In genomic region chr3:148992635-148993230, GRCh38 we compare ENCODE assay signal across 8 cellular contexts. TPM values are rescaled to one million over a fixed set of nuclear protein-coding genes. Genes with fewer than 3 reads are reported as not detected.
DNase-seq lines count a peak whose midpoint lies in the region; ATAC-seq and TF ChIP-seq lines count a peak whose summit lies in the region.

No MANE protein-coding gene starts in this region.

- no peak overlapping the region for H3K27ac Mint-ChIP-seq in WTC11
- peak overlapping the region; percentile 86 for H3K27ac Mint-ChIP-seq in stimulated activated memory B cell treated with anti-CD40 and anti-IgM and Interleukin-4, amounts not matched to agents 10 μg/mL and 1 μg/mL and 100 μg/mL, for 72 hours

- H3K27me3 Mint-ChIP-seq in WTC11 (ENCODE audit: low read depth): peaks cover 11% of the 10 kb centered on the region
- no peaks in the 10 kb centered on the region for H3K27me3 Mint-ChIP-seq in stimulated activated memory B cell treated with anti-CD40 and anti-IgM and Interleukin-4, amounts not matched to agents 10 μg/mL and 1 μg/mL and 100 μg/mL, for 72 hours

- peak overlapping the region; percentile 87 for H3K4me2 ChIP-seq in hepatocyte

- H3K4me3 ChIP-seq in hepatocyte: peak overlapping the region; percentile 91

- H3K36me3 Mint-ChIP-seq in WTC11: peaks cover 24% of the 10 kb centered on the region
- peaks cover 20% of the 10 kb centered on the region for H3K36me3 Mint-ChIP-seq in stimulated activated memory B cell treated with anti-CD40 and anti-IgM and Interleukin-4, amounts not matched to agents 10 μg/mL and 1 μg/mL and 100 μg/mL, for 72 hours

- peaks cover 28% of the 10 kb centered on the region for H3K79me2 ChIP-seq in hepatocyte

- peaks cover 48% of the 10 kb centered on the region for H3K4me1 Mint-ChIP-seq in WTC11
- peaks cover 17% of the 10 kb centered on the region for H3K4me1 Mint-ChIP-seq in stimulated activated memory B cell treated with anti-CD40 and anti-IgM and Interleukin-4, amounts not matched to agents 10 μg/mL and 1 μg/mL and 100 μg/mL, for 72 hours

- no peaks in the 10 kb centered on the region for H3K27me3 ChIP-seq in hepatocyte

- peak overlapping the region; percentile 100 for H2AFZ ChIP-seq in hepatocyte

- CTCF ChIA-PET in WTC11 (lab: Charles Lee): interaction anchor here (1.5 to 2.5 kb wide), 2 partner anchors 37 to 128 kb away, joined by 3 to 23 read pairs; no protein-coding TSS in a partner anchor

- no peaks in the 10 kb centered on the region for H3K36me3 ChIP-seq in hepatocyte (replicated peaks; ENCODE audit: insufficient read depth, low read depth)

- DNase-seq in NCI-H82 (lab: John Stamatoyannopoulos, UW) (peak; percentile 56), NCI-H82 treated with DMSO at 0.1 percent for 48 hours (lab: John Stamatoyannopoulos, UW; ENCODE audit: unreplicated experiment) (no peak), WTC11 (ENCODE audit: low spot score) (no peak), hepatocyte (ENCODE audit: low spot score) (peak; percentile 15), NCI-H187 (lab: John Stamatoyannopoulos, UW) (no peak), AG20443 (ENCODE audit: low spot score) (no peak)

- H3K27ac ChIP-seq in hepatocyte: peak overlapping the region; percentile 96

- WGBS in hepatocyte (ENCODE audit: low lambda C conversion rate, missing lambda C conversion rate): 87% methylated on average over 10 of the region's 10 CpGs

- peak overlapping the region; percentile 65 for H3K4me3 Mint-ChIP-seq in WTC11
- peak overlapping the region; percentile 83 for H3K4me3 Mint-ChIP-seq in stimulated activated memory B cell treated with anti-CD40 and anti-IgM and Interleukin-4, amounts not matched to agents 10 μg/mL and 1 μg/mL and 100 μg/mL, for 72 hours

- TF ChIP-seq CTCF in WTC11 (IDR thresholded peaks at IDR 0.05): no peak
- TF ChIP-seq CTCF in hepatocyte (IDR thresholded peaks at IDR 0.05; ENCODE audit: poor library complexity): no peak

- POLR2A ChIA-PET in WTC11 (lab: Charles Lee): no interaction called here

- ATAC-seq in WTC11 (no peak), HG03439 (IDR thresholded peaks at IDR 0.05; ENCODE audit: unreplicated experiment) (no peak)
- ATAC-seq in stimulated activated memory B cell treated with anti-CD40 and anti-IgM and Interleukin-4, amounts not matched to agents 10 μg/mL and 1 μg/mL and 100 μg/mL, for 72 hours: no peak

- H3K9me3 Mint-ChIP-seq in WTC11: no peaks in the 10 kb centered on the region
- H3K9me3 Mint-ChIP-seq in stimulated activated memory B cell treated with anti-CD40 and anti-IgM and Interleukin-4, amounts not matched to agents 10 μg/mL and 1 μg/mL and 100 μg/mL, for 72 hours: no peaks in the 10 kb centered on the region

- peaks cover 8% of the 10 kb centered on the region for H3K4me1 ChIP-seq in hepatocyte (ENCODE audit: insufficient read depth)

- no peaks in the 10 kb centered on the region for H4K20me1 ChIP-seq in hepatocyte (ENCODE audit: insufficient read depth, poor library complexity, severe bottlenecking)

- no peaks in the 10 kb centered on the region for H3K9me3 ChIP-seq in hepatocyte (ENCODE audit: low read depth)

- H3K9me2 ChIP-seq in hepatocyte (replicated peaks; ENCODE audit: insufficient read depth): no peaks in the 10 kb centered on the region

TF ChIP-seq in WTC11, 78 proteins besides CTCF, POLR2A, EP300 and RAD21 (continues in another document):
- TF ChIP-seq IRF1 (CRISPR knock-in tag; IDR thresholded peaks at IDR 0.05): no peak
- TF ChIP-seq ZNF396 (CRISPR knock-in tag; IDR thresholded peaks at IDR 0.05; ENCODE audit: borderline replicate concordance): no peak
- TF ChIP-seq, protein P1, sequence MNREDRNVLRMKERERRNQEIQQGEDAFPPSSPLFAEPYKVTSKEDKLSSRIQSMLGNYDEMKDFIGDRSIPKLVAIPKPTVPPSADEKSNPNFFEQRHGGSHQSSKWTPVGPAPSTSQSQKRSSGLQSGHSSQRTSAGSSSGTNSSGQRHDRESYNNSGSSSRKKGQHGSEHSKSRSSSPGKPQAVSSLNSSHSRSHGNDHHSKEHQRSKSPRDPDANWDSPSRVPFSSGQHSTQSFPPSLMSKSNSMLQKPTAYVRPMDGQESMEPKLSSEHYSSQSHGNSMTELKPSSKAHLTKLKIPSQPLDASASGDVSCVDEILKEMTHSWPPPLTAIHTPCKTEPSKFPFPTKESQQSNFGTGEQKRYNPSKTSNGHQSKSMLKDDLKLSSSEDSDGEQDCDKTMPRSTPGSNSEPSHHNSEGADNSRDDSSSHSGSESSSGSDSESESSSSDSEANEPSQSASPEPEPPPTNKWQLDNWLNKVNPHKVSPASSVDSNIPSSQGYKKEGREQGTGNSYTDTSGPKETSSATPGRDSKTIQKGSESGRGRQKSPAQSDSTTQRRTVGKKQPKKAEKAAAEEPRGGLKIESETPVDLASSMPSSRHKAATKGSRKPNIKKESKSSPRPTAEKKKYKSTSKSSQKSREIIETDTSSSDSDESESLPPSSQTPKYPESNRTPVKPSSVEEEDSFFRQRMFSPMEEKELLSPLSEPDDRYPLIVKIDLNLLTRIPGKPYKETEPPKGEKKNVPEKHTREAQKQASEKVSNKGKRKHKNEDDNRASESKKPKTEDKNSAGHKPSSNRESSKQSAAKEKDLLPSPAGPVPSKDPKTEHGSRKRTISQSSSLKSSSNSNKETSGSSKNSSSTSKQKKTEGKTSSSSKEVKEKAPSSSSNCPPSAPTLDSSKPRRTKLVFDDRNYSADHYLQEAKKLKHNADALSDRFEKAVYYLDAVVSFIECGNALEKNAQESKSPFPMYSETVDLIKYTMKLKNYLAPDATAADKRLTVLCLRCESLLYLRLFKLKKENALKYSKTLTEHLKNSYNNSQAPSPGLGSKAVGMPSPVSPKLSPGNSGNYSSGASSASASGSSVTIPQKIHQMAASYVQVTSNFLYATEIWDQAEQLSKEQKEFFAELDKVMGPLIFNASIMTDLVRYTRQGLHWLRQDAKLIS (CRISPR knock-in tag; IDR thresholded peaks at IDR 0.05; ENCODE audit: borderline replicate concordance): no peak
- TF ChIP-seq ZNF219 (CRISPR knock-in tag; IDR thresholded peaks at IDR 0.05; ENCODE audit: borderline replicate concordance): no peak
- TF ChIP-seq, protein P2, sequence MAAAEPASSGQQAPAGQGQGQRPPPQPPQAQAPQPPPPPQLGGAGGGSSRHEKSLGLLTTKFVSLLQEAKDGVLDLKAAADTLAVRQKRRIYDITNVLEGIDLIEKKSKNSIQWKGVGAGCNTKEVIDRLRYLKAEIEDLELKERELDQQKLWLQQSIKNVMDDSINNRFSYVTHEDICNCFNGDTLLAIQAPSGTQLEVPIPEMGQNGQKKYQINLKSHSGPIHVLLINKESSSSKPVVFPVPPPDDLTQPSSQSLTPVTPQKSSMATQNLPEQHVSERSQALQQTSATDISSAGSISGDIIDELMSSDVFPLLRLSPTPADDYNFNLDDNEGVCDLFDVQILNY (CRISPR knock-in tag; IDR thresholded peaks at IDR 0.05): no peak
- no peak for TF ChIP-seq TCF7 (CRISPR knock-in tag; IDR thresholded peaks at IDR 0.05; ENCODE audit: low read depth)
- no peak for TF ChIP-seq HMGXB4 (CRISPR knock-in tag; IDR thresholded peaks at IDR 0.05)
- TF ChIP-seq JAZF1 (CRISPR knock-in tag; IDR thresholded peaks at IDR 0.05): no peak
- no peak for TF ChIP-seq ZNF671 (CRISPR knock-in tag; IDR thresholded peaks at IDR 0.05)
- TF ChIP-seq, protein P3, sequence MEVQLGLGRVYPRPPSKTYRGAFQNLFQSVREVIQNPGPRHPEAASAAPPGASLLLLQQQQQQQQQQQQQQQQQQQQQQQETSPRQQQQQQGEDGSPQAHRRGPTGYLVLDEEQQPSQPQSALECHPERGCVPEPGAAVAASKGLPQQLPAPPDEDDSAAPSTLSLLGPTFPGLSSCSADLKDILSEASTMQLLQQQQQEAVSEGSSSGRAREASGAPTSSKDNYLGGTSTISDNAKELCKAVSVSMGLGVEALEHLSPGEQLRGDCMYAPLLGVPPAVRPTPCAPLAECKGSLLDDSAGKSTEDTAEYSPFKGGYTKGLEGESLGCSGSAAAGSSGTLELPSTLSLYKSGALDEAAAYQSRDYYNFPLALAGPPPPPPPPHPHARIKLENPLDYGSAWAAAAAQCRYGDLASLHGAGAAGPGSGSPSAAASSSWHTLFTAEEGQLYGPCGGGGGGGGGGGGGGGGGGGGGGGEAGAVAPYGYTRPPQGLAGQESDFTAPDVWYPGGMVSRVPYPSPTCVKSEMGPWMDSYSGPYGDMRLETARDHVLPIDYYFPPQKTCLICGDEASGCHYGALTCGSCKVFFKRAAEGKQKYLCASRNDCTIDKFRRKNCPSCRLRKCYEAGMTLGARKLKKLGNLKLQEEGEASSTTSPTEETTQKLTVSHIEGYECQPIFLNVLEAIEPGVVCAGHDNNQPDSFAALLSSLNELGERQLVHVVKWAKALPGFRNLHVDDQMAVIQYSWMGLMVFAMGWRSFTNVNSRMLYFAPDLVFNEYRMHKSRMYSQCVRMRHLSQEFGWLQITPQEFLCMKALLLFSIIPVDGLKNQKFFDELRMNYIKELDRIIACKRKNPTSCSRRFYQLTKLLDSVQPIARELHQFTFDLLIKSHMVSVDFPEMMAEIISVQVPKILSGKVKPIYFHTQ (CRISPR knock-in tag; IDR thresholded peaks at IDR 0.05): no peak
- no peak for TF ChIP-seq GABPB1 (CRISPR knock-in tag; IDR thresholded peaks at IDR 0.05)

RNA-seq across cellular contexts. Expression of gene GYG1, which starts 1.4 kb away (rescaled TPM):
- total RNA-seq in WTC11 (2021): 34.8 to 43.1 TPM (median 41.7 TPM) in 3 replicates
- 50.3 and 51.8 TPM in 2 replicates for total RNA-seq in hepatocyte
- polyA plus RNA-seq in hepatocyte: 26.2 and 27.5 TPM in 2 replicates

Comparison
In these comparisons a context has a peak if more than half of its experiments do, and no peak if none do; other contexts are left out.
1. DNase-seq: peak in NCI-H82 (single experiment) and hepatocyte (single experiment); none in NCI-H82 treated with DMSO at 0.1 percent for 48 hours (single experiment), WTC11 (single experiment), NCI-H187 (0 of 2) and AG20443 (single experiment).